8 cellular contexts compared by ENCODE assay signal in the genomic region with DNA sequence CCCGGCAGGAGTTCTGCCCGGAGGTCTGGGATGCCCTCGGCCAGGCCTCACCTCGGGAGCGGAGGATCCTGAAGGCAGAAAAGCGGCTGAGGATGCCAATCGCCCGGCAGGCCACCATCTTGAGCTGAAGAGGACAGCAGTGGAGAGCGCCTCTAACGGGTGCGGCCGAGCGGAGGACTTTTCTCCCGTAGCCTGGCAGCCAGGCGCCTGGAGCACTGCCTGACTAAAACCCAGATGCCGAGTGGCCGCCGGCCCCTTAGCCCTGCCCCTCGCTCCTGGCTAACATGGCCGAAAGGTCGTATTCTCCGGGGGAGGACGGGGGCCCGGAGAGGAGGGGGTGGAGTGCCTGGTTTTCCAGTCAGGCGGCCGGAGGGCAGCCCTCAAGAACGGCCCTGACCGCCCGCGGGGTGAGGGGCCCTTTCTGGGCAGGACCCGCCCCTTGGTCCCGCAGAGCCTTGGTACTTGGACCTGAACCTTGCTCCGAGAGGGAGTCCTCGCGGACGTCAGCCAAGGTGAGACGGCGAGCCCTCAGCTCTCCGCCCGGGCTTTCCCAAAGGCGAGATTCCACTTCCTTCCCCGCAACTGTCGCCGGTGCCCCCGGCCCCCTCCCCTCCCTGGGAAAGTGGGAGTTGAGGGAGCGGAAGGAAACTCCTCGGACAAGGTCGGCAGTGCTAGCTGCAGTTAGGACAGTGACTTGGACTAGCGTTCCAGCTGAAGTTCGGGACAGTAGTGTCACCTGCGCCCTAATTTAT. TPM values are rescaled to one million over a fixed set of nuclear protein-coding genes. Genes with fewer than 3 reads are reported as not detected.
DNase-seq lines count a peak whose midpoint lies in the region; ATAC-seq, FAIRE-seq and TF ChIP-seq lines count a peak whose summit lies in the region.

A gene (minus strand): TSS at position 154 of the 752 bp plus-strand sequence. CDS start 36 bp downstream, at position 118.
A gene (plus strand): TSS at position 461 of the 752 bp plus-strand sequence. CDS start 9,316 bp downstream, outside the sequence.

- dilution Hi-C loops in keratinocyte (cut with MboI; ENCODE audit: extremely low pct_ligation_motif_present, low sequenced_read_pairs) = no loop called here

- H3K4me1 ChIP-seq in keratinocyte (ENCODE audit: control insufficient read depth, extremely low read depth, insufficient read depth, low read length) = peaks cover 21% of the 10 kb centered on the region

- peaks cover 2% of the 10 kb centered on the region for H4K20me1 ChIP-seq in keratinocyte (ENCODE audit: control insufficient read depth, extremely low read depth, insufficient read depth, low read length)

- H3K27ac Mint-ChIP-seq in central memory CD8-positive, alpha-beta T cell (ENCODE audit: low read depth) = peak within 1 kb of the TSS; percentile 97

- H3K4me3 Mint-ChIP-seq in central memory CD8-positive, alpha-beta T cell = peak within 1 kb of the TSS; percentile 100

- no peaks in the 10 kb centered on the region for H3K9me1 ChIP-seq in keratinocyte (ENCODE audit: control insufficient read depth, extremely low read depth, insufficient read depth, low read length)

- peak within 1 kb of the TSS; percentile 94 for H2AFZ ChIP-seq in keratinocyte (ENCODE audit: control insufficient read depth, low read length)

- no peaks in the 10 kb centered on the region for H3K27me3 ChIP-seq in keratinocyte (ENCODE audit: control insufficient read depth, extremely low read depth, insufficient read depth, low read length)

- H3K4me3 ChIP-seq in keratinocyte (ENCODE audit: control insufficient read depth in 2 of 3, extremely low read depth in 1 of 3, insufficient read depth in 2 of 3, low read depth in 1 of 3, low read length in 3 of 3) = peak within 1 kb of the TSS; percentile 96 to 100 (median 96)

- H3K27ac ChIP-seq in keratinocyte (ENCODE audit: control insufficient read depth, insufficient read depth, low read length) = peak within 1 kb of the TSS; percentile 97

- H3K36me3 ChIP-seq in keratinocyte (ENCODE audit: control insufficient read depth in 2 of 2, extremely low read depth in 1 of 2, insufficient read depth in 2 of 2, low read length in 2 of 2) = peaks cover 0 to under 1% of the 10 kb centered on the region in 2 experiments

- peak; percentile 78 for DNase-seq in AG09319 (ENCODE audit: extremely low read depth, low read depth)
- DNase-seq in NCI-H345 (lab: John Stamatoyannopoulos, UW) = peak; percentile 91
- peak; percentile 65 for DNase-seq in activated CD4-positive, CD25-positive, alpha-beta regulatory T cell treated with anti-CD3 and anti-CD28 coated beads, Interleukin-2, amount 50 U/mL, for 16 hours (ENCODE audit: low read depth, low spot score)
- peak; percentile 82 to 84 for DNase-seq in central memory CD8-positive, alpha-beta T cell (ENCODE audit: low spot score in 2 of 2)
- no peak for DNase-seq in keratinocyte (ENCODE audit: low read depth, low spot score)
- peak; percentile 72 to 77 for DNase-seq in stimulated activated CD4-positive, alpha-beta T cell treated with anti-CD3 and anti-CD28 coated beads, Interleukin-15, amount 100 ng/mL, for 1 hour (ENCODE audit: low read depth in 1 of 2, low spot score in 1 of 2)

- peak; percentile 51 for FAIRE-seq in keratinocyte (lab: Jason Lieb, UNC)

- H3K9me3 ChIP-seq in keratinocyte (ENCODE audit: control insufficient read depth, low read depth, low read length) = no peaks in the 10 kb centered on the region

- H3K9me3 Mint-ChIP-seq in central memory CD8-positive, alpha-beta T cell = no peaks in the 10 kb centered on the region

- peak within 1 kb of the TSS; percentile 97 for H3K9ac ChIP-seq in keratinocyte (ENCODE audit: control insufficient read depth, extremely low read depth, insufficient read depth, low read length)

- H3K36me3 Mint-ChIP-seq in central memory CD8-positive, alpha-beta T cell (ENCODE audit: insufficient read depth) = peaks cover 21% of the 10 kb centered on the region

- H3K4me2 ChIP-seq in keratinocyte (ENCODE audit: control insufficient read depth, extremely low read depth, insufficient read depth, low read depth, low read length) = peak within 1 kb of the TSS; percentile 73

- peak; percentile 26 for TF ChIP-seq CTCF in AG09319 (IDR thresholded peaks at IDR 0.05; ENCODE audit: low read depth, low read length)
- TF ChIP-seq CTCF in keratinocyte (optimal IDR thresholded peaks at IDR 0.05 in 1 of 3, IDR thresholded peaks at IDR 0.05 in 1 of 3, conservative IDR thresholded peaks at IDR 0.05 in 1 of 3; ENCODE audit: extremely low read depth in 1 of 3, insufficient read depth in 2 of 3, low read length in 3 of 3) = peak in 2 of 3 experiments; percentile 34 to 38

- H3K27me3 Mint-ChIP-seq in central memory CD8-positive, alpha-beta T cell = no peaks in the 10 kb centered on the region

- peak; percentile 74 for ATAC-seq in GM18909 (IDR thresholded peaks at IDR 0.05; ENCODE audit: poor library complexity, unreplicated experiment)
- ATAC-seq in HG03175 (IDR thresholded peaks at IDR 0.05; ENCODE audit: unreplicated experiment) = peak; percentile 74
- peak; percentile 83 for ATAC-seq in central memory CD8-positive, alpha-beta T cell (replicated peaks; ENCODE audit: extremely low read depth, poor library complexity, severe bottlenecking)

- peaks cover 55% of the 10 kb centered on the region for H3K4me1 Mint-ChIP-seq in central memory CD8-positive, alpha-beta T cell

- peaks cover 96% of the 10 kb centered on the region for H3K79me2 ChIP-seq in keratinocyte (ENCODE audit: control insufficient read depth, insufficient read depth, low read length)

RNA-seq across cellular contexts. Expression of the first gene that starts in this region (rescaled TPM):
- 150 to 156 TPM (median 151 TPM) in 3 replicates for polyA plus RNA-seq in keratinocyte
- polyA plus RNA-seq in keratinocyte (2011; ENCODE audit: low read depth) = 272 TPM
- 129 and 140 TPM in 2 replicates for polyA plus RNA-seq in keratinocyte (2011; cell fraction: cytosol; rRNA removed)
- polyA plus RNA-seq in keratinocyte (2011; cell fraction: nucleus; rRNA removed) = 166 and 183 TPM in 2 replicates
- 142 and 155 TPM in 2 replicates for polyA plus RNA-seq in keratinocyte (2012; ENCODE audit: low replicate concordance)
- 144 to 184 TPM (median 175 TPM) in 3 replicates for polyA minus RNA-seq in keratinocyte
- polyA minus RNA-seq in keratinocyte (2011; cell fraction: cytosol; rRNA and poly(A)+ RNA removed) = 107 TPM
- 84.4 and 157 TPM in 2 replicates for polyA minus RNA-seq in keratinocyte (2011; cell fraction: nucleus; rRNA and poly(A)+ RNA removed)

RNA-seq across cellular contexts. Expression of the second gene that starts in this region (rescaled TPM):
- 109 to 124 TPM (median 110 TPM) in 3 replicates for polyA plus RNA-seq in keratinocyte
- 64.9 TPM for polyA plus RNA-seq in keratinocyte (2011; ENCODE audit: low read depth)
- polyA plus RNA-seq in keratinocyte (2011; cell fraction: cytosol; rRNA removed) = 74.6 and 106 TPM in 2 replicates
- 115 and 147 TPM in 2 replicates for polyA plus RNA-seq in keratinocyte (2011; cell fraction: nucleus; rRNA removed)
- polyA plus RNA-seq in keratinocyte (2012; ENCODE audit: low replicate concordance) = 71.1 and 118 TPM in 2 replicates
- 53.6 to 190 TPM (median 129 TPM) in 3 replicates for polyA minus RNA-seq in keratinocyte
- polyA minus RNA-seq in keratinocyte (2011; cell fraction: cytosol; rRNA and poly(A)+ RNA removed) = 54.1 TPM
- polyA minus RNA-seq in keratinocyte (2011; cell fraction: nucleus; rRNA and poly(A)+ RNA removed) = 48.5 and 79.0 TPM in 2 replicates
